In genomic region chr17:3385869-3386816, GRCh38 we compare ENCODE assay signal across 14 cellular contexts. TPM values are rescaled to one million over a fixed set of nuclear protein-coding genes. Genes with fewer than 3 reads are reported as not detected.
DNase-seq lines count a peak whose midpoint lies in the region; ATAC-seq and TF ChIP-seq lines count a peak whose summit lies in the region.
"Had no signal": no experiment of that assay in that cellular context is flagged by ENCODE, and none has a peak within 500 bp of the region (broad histone marks: within the 10 kb centered on the region; RNA-seq: fewer than 3 reads in every experiment).

OR3A2 (minus strand) TSS chr17:3386308.

- no peak within 1 kb of the TSS for H3K9ac ChIP-seq in mesendoderm (ENCODE audit: low read length)

- H3K4me1 ChIP-seq in mesendoderm (ENCODE audit: control insufficient read depth, low read depth, low read length): no peaks in the 10 kb centered on the region
- H3K4me1 ChIP-seq in testis: no peaks in the 10 kb centered on the region

- no peak within 1 kb of the TSS for H2BK120ac ChIP-seq in mesendoderm (ENCODE audit: low read depth, low read length)

- no peak within 1 kb of the TSS for H3K4ac ChIP-seq in mesendoderm (ENCODE audit: low read depth, low read length)

- H3K4me1 Mint-ChIP-seq in activated CD4-positive, alpha-beta T cell treated with anti-CD3 and anti-CD28 coated beads for 36 hours: peaks cover 2% of the 10 kb centered on the region
- H3K4me1 Mint-ChIP-seq in activated naive CD4-positive, alpha-beta T cell treated with anti-CD3 and anti-CD28 coated beads, Interleukin-2, amount 10 ng/mL, durations not matched to agents 7 days and 5 days: peaks cover 2% of the 10 kb centered on the region

- H3K9me3 ChIP-seq in testis: no peaks in the 10 kb centered on the region

- H2BK5ac ChIP-seq in mesendoderm (ENCODE audit: low read length): no peak within 1 kb of the TSS

- TF ChIP-seq CTCF in testis (IDR thresholded peaks at IDR 0.05): no peak

- DNase-seq in activated CD4-positive, alpha-beta T cell treated with anti-CD3 and anti-CD28 coated beads for 36 hours: peak; percentile 67
- DNase-seq in activated CD4-positive, alpha-beta T cell treated with anti-CD3 and anti-CD28 coated beads for 1 hour: no peak
- DNase-seq in activated naive CD4-positive, alpha-beta T cell treated with anti-CD3 and anti-CD28 coated beads, Interleukin-2, amount 10 ng/mL, durations not matched to agents 7 days and 5 days: peak; percentile 47
- DNase-seq in mesendoderm (peak; percentile 3), testis (peak; percentile 68), kidney tubule cell (ENCODE audit: low spot score) (no peak)
- DNase-seq in NK-92 treated with Interleukin-12 subunit alpha and Interleukin-12 subunit beta, amount 100 ng/mL, for 24 hours (lab: John Stamatoyannopoulos, UW): no peak
- DNase-seq: activated gamma-delta T cell treated with Interleukin-2 at 50 U/mL for 16 hours, EL, NCI-H1092 treated with DMSO at 0.1 percent for 48 hours, NCI-H69 had no signal

- H3K27me3 Mint-ChIP-seq in activated CD4-positive, alpha-beta T cell treated with anti-CD3 and anti-CD28 coated beads for 36 hours: peaks cover 23% of the 10 kb centered on the region
- H3K27me3 Mint-ChIP-seq in activated naive CD4-positive, alpha-beta T cell treated with anti-CD3 and anti-CD28 coated beads, Interleukin-2, amount 10 ng/mL, durations not matched to agents 7 days and 5 days: peaks cover 27% of the 10 kb centered on the region

- H3K56ac ChIP-seq in mesendoderm (ENCODE audit: low read length): no peak within 1 kb of the TSS

- H3K23ac ChIP-seq in mesendoderm (ENCODE audit: low read length): no peak within 1 kb of the TSS

- peak within 1 kb of the TSS; percentile 72 for H3K27ac Mint-ChIP-seq in activated CD4-positive, alpha-beta T cell treated with anti-CD3 and anti-CD28 coated beads for 36 hours
- H3K27ac Mint-ChIP-seq in activated naive CD4-positive, alpha-beta T cell treated with anti-CD3 and anti-CD28 coated beads, Interleukin-2, amount 10 ng/mL, durations not matched to agents 7 days and 5 days: peak within 1 kb of the TSS; percentile 30

- no peak within 1 kb of the TSS for H3K4me2 ChIP-seq in mesendoderm (ENCODE audit: low read length)

- H2AK5ac ChIP-seq in mesendoderm (ENCODE audit: low read length): no peak within 1 kb of the TSS

- no peaks in the 10 kb centered on the region for H3K36me3 Mint-ChIP-seq in activated CD4-positive, alpha-beta T cell treated with anti-CD3 and anti-CD28 coated beads for 36 hours (ENCODE audit: low read depth)
- H3K36me3 Mint-ChIP-seq in activated naive CD4-positive, alpha-beta T cell treated with anti-CD3 and anti-CD28 coated beads, Interleukin-2, amount 10 ng/mL, durations not matched to agents 7 days and 5 days: no peaks in the 10 kb centered on the region

- H3K9me3 Mint-ChIP-seq in activated CD4-positive, alpha-beta T cell treated with anti-CD3 and anti-CD28 coated beads for 36 hours (ENCODE audit: low read depth): no peaks in the 10 kb centered on the region
- no peaks in the 10 kb centered on the region for H3K9me3 Mint-ChIP-seq in activated naive CD4-positive, alpha-beta T cell treated with anti-CD3 and anti-CD28 coated beads, Interleukin-2, amount 10 ng/mL, durations not matched to agents 7 days and 5 days

- no peak within 1 kb of the TSS for H4K5ac ChIP-seq in mesendoderm (ENCODE audit: low read length)

- no peak within 1 kb of the TSS for H3K4me3 ChIP-seq in mesendoderm (ENCODE audit: low read length)
- H3K4me3 ChIP-seq in testis: peak within 1 kb of the TSS; percentile 46 to 67

- no peaks in the 10 kb centered on the region for H3K79me1 ChIP-seq in mesendoderm (ENCODE audit: low read length)

- no peak within 1 kb of the TSS for H4K8ac ChIP-seq in mesendoderm (ENCODE audit: low read depth, low read length)

- TF ChIP-seq POLR2A in testis (IDR thresholded peaks at IDR 0.05): no peak

- H3K79me2 ChIP-seq in mesendoderm (ENCODE audit: control insufficient read depth, insufficient read depth, low read length): no peaks in the 10 kb centered on the region

- peak within 1 kb of the TSS; percentile 73 for H3K4me3 Mint-ChIP-seq in activated CD4-positive, alpha-beta T cell treated with anti-CD3 and anti-CD28 coated beads for 36 hours
- H3K4me3 Mint-ChIP-seq in activated naive CD4-positive, alpha-beta T cell treated with anti-CD3 and anti-CD28 coated beads, Interleukin-2, amount 10 ng/mL, durations not matched to agents 7 days and 5 days: peak within 1 kb of the TSS; percentile 66

- intact Hi-C loops in activated CD4-positive, alpha-beta T cell treated with anti-CD3 and anti-CD28 coated beads for 36 hours (cut with DNase I, micrococcal nuclease): no loop called here
- intact Hi-C loops in testis (cut with DNase I; ENCODE audit: low total_unique reads): no loop called here

- H3K27me3 ChIP-seq in mesendoderm (ENCODE audit: insufficient read depth, low read length, poor library complexity) (no peaks in the 10 kb centered on the region), testis (no peaks in the 10 kb centered on the region)

- H3K36me3 ChIP-seq in mesendoderm (ENCODE audit: control insufficient read depth, insufficient read depth, low read length): no peaks in the 10 kb centered on the region
- no peaks in the 10 kb centered on the region for H3K36me3 ChIP-seq in testis (ENCODE audit: low read depth, missing control alignments)

- POLR2A ChIA-PET in activated CD4-positive, alpha-beta T cell treated with anti-CD3 and anti-CD28 coated beads for 36 hours (lab: Charles Lee): interaction anchor here (0.6 kb wide), 1 partner anchor 598 kb away, joined by 5 read pairs; no protein-coding TSS in a partner anchor

- WGBS in mesendoderm (ENCODE audit: extremely low coverage, insufficient coverage, low lambda C conversion rate): no CpG with 5 or more reads among the region's 92 CpGs
- 22 to 25% methylated on average over 49 to 85 of the region's 92 CpGs for WGBS in testis, 2 donors

- CTCF ChIA-PET in activated CD4-positive, alpha-beta T cell treated with anti-CD3 and anti-CD28 coated beads for 36 hours (lab: Charles Lee): no interaction called here
- CTCF ChIA-PET in activated naive CD4-positive, alpha-beta T cell treated with anti-CD3 and anti-CD28 coated beads, Interleukin-2, amount 10 ng/mL, durations not matched to agents 7 days and 5 days (lab: Charles Lee): no interaction called here

- no peak within 1 kb of the TSS for H2BK15ac ChIP-seq in mesendoderm (replicated peaks; ENCODE audit: low read depth)

- H3K27ac ChIP-seq in mesendoderm (ENCODE audit: low read depth, low read length): no peak within 1 kb of the TSS
- H3K27ac ChIP-seq in testis: peak within 1 kb of the TSS; percentile 7 to 59
- H3K27ac ChIP-seq: 22Rv1, HL-60 had no signal

- no peak within 1 kb of the TSS for H3K18ac ChIP-seq in mesendoderm (ENCODE audit: low read length)

- ATAC-seq in activated CD4-positive, alpha-beta T cell treated with anti-CD3 and anti-CD28 coated beads for 36 hours: peak; percentile 97
- ATAC-seq in HG03442 (IDR thresholded peaks at IDR 0.05; ENCODE audit: unreplicated experiment): no peak

RNA-seq across cellular contexts. Expression of gene OR3A2, which starts in this region (rescaled TPM):
- 1 to 10 TPM; 2.5 to 3.5 TPM for total RNA-seq in activated CD4-positive, alpha-beta T cell treated with anti-CD3 and anti-CD28 coated beads for 36 hours
- 0.03 TPM for polyA plus RNA-seq in mesendoderm (2013, experiment 1 of 2)
- 0.10 TPM for polyA plus RNA-seq in mesendoderm (2013, experiment 2 of 2)
- 10 to 100 TPM; 22.7 to 27.4 TPM for total RNA-seq in testis
- polyA plus RNA-seq in testis (ENCODE audit: insufficient read depth, low read depth, low replicate concordance): 5.3 TPM

Comparison
In these comparisons a context has a peak if more than half of its experiments do, and no peak if none do; other contexts are left out.
1. RNA of gene OR3A2 (total RNA-seq): 22.7 to 27.4 TPM in testis; 2.5 to 3.5 TPM in activated CD4-positive, alpha-beta T cell treated with anti-CD3 and anti-CD28 coated beads for 36 hours; every median in the first group is over 4 times any median in the second.
2. DNase-seq: peak in activated CD4-positive, alpha-beta T cell treated with anti-CD3 and anti-CD28 coated beads for 36 hours (single experiment), activated naive CD4-positive, alpha-beta T cell treated with anti-CD3 and anti-CD28 coated beads, Interleukin-2, amount 10 ng/mL, durations not matched to agents 7 days and 5 days (single experiment), mesendoderm (single experiment) and testis (single experiment); none in activated CD4-positive, alpha-beta T cell treated with anti-CD3 and anti-CD28 coated beads for 1 hour (single experiment), NK-92 treated with Interleukin-12 subunit alpha and Interleukin-12 subunit beta, amount 100 ng/mL, for 24 hours (single experiment) and kidney tubule cell (single experiment).